ENCODE assay signal across 27 cellular contexts in the genomic region with DNA sequence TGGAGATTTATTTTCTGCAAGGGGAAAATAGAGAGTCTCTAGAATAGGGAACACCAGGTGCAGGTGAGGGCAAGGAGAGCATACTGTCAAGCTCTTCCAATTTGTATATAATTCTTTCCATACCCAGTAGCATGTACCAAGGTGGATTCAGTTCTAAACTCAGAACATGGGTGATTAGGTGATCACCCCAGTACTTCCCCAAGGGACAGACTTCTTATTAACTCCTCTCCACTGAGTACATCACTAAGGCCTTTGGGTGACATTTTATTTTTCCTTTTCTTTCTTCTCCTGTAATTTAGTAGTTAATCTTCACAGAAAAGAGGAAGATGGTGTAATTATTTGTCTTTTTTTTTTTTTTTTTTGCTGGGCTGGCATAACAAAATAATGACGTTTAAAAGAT.
"Had no signal": no experiment of that assay in that cellular context is flagged by ENCODE, and none has a peak within 500 bp of the region (broad histone marks: within the 10 kb centered on the region; RNA-seq: fewer than 3 reads in every experiment).

No MANE protein-coding gene starts in this region.

- ATAC-seq: esophagus mucosa, heart left ventricle, left lobe of liver, lower lobe of right lung, sciatic nerve had no signal

- H3K4me3 Mint-ChIP-seq: activated naive CD4-positive, alpha-beta T cell treated with anti-CD3 and anti-CD28 coated beads for 36 hours; endodermal cell; immature natural killer cell; nephron; T-helper 1 cell treated with Interleukin-12 subunit alpha and Interleukin-12 subunit beta and Interleukin-4 antibody, amounts not matched to agents 30 μg/mL and 1 μg/mL, for 36 hours had no signal

- H3K4me3 ChIP-seq: heart left ventricle, lower lobe of right lung, skin epidermis, suprapubic skin, tibial artery had no signal

- H3K27ac Mint-ChIP-seq: activated naive CD4-positive, alpha-beta T cell treated with anti-CD3 and anti-CD28 coated beads for 36 hours; endodermal cell; nephron; T-helper 1 cell treated with Interleukin-12 subunit alpha and Interleukin-12 subunit beta and Interleukin-4 antibody, amounts not matched to agents 30 μg/mL and 1 μg/mL, for 36 hours had no signal

- DNase-seq: activated CD4-positive, alpha-beta T cell treated with anti-CD3 and anti-CD28 coated beads for 4 hours; activated CD4-positive, alpha-beta T cell treated with anti-CD3 and anti-CD28 coated beads, Interleukin-2, amount 50 U/mL, for 4 hours; activated CD8-positive, alpha-beta memory T cell treated with anti-CD3 and anti-CD28 coated beads for 24 hours; activated effector memory CD4-positive, alpha-beta T cell treated with Interleukin-2 at 50 U/mL for 16 hours; activated naive CD4-positive, alpha-beta T cell treated with anti-CD3 and anti-CD28 coated beads for 36 hours; amniotic stem cell; brain microvascular endothelial cell; cortex of kidney; endodermal cell; foreskin fibroblast; heart left ventricle; hypothalamus; immature natural killer cell; lower lobe of right lung; mesenchymal stem cell; stimulated activated CD4-positive, alpha-beta T cell treated with anti-CD3 and anti-CD28 coated beads, Interleukin-12 subunit alpha, Interleukin-12 subunit beta, amount 100 ng/mL, for 4 hours; stimulated activated CD4-positive, alpha-beta T cell treated with anti-CD3 and anti-CD28 coated beads, Interleukin-4, amount 100 ng/mL, for 1 hour; T-helper 9 cell; tibial artery had no signal

- H3K27ac ChIP-seq: brain microvascular endothelial cell, heart left ventricle, lower lobe of right lung, skin epidermis, suprapubic skin, tibial artery, VCaP had no signal

- H3K36me3 ChIP-seq: brain microvascular endothelial cell, heart left ventricle, lower lobe of right lung, suprapubic skin, tibial artery had no signal

- H3K9me3 Mint-ChIP-seq: activated naive CD4-positive, alpha-beta T cell treated with anti-CD3 and anti-CD28 coated beads for 36 hours; endodermal cell; immature natural killer cell; nephron; T-helper 1 cell treated with Interleukin-12 subunit alpha and Interleukin-12 subunit beta and Interleukin-4 antibody, amounts not matched to agents 30 μg/mL and 1 μg/mL, for 36 hours had no signal

- H3K9me3 ChIP-seq: heart left ventricle, lower lobe of right lung, suprapubic skin, tibial artery had no signal

- H3K4me1 ChIP-seq: tibial artery had no signal

- H3K27me3 ChIP-seq: brain microvascular endothelial cell, heart left ventricle, suprapubic skin, tibial artery had no signal
